8 cellular contexts compared by ENCODE assay signal in genomic region chr9:21560281-21560745, GRCh38.
A peak's percentile ranks its signal among the peaks of the same experiment; 100 is the strongest.
DNase-seq lines count a peak whose midpoint lies in the region; TF ChIP-seq lines count a peak whose summit lies in the region.

No MANE protein-coding gene starts in this region.

- H3K36me3 Mint-ChIP-seq in nephron progenitor cell (ENCODE audit: low read depth) = no peaks in the 10 kb centered on the region

- H3K4me3 Mint-ChIP-seq in nephron progenitor cell = peak overlapping the region; percentile 81

- H3K27ac Mint-ChIP-seq in nephron progenitor cell = no peak overlapping the region

- TF ChIP-seq CTCF in BJ (IDR thresholded peaks at IDR 0.05; ENCODE audit: insufficient read depth, low read depth, low read length) = no peak
- TF ChIP-seq CTCF in nephron progenitor cell (IDR thresholded peaks at IDR 0.05) = no peak
- no peak for TF ChIP-seq CTCF in uterus (IDR thresholded peaks at IDR 0.05)
- TF ChIP-seq CTCF in thyroid gland (IDR thresholded peaks at IDR 0.05) = no peak

- H3K27me3 ChIP-seq in BJ (ENCODE audit: control insufficient read depth, insufficient read depth, low read length) = no peaks in the 10 kb centered on the region
- no peaks in the 10 kb centered on the region for H3K27me3 ChIP-seq in MG63
- peaks cover 12% of the 10 kb centered on the region for H3K27me3 ChIP-seq in effector memory CD4-positive, alpha-beta T cell (replicated peaks; ENCODE audit: control insufficient read depth, insufficient read depth, low read length, poor library complexity, severe bottlenecking)
- H3K27me3 ChIP-seq in uterus = peaks cover 12 to 36% of the 10 kb centered on the region in 2 donors
- H3K27me3 ChIP-seq in thyroid gland = no peaks in the 10 kb centered on the region

- CTCF ChIA-PET in BJ (lab: Yijun Ruan, JAX) = interaction anchor here (0.8 to 3.3 kb wide), 3 partner anchors 12 to 228 kb away, joined by 4 to 14 read pairs (median 7); no protein-coding TSS in a partner anchor

- no peaks in the 10 kb centered on the region for H3K36me3 ChIP-seq in BJ (ENCODE audit: control insufficient read depth, insufficient read depth, low read length)
- peaks cover 33% of the 10 kb centered on the region for H3K36me3 ChIP-seq in MG63
- no peaks in the 10 kb centered on the region for H3K36me3 ChIP-seq in effector memory CD4-positive, alpha-beta T cell (ENCODE audit: control insufficient read depth, insufficient read depth, low read length)
- no peaks in the 10 kb centered on the region for H3K36me3 ChIP-seq in uterus
- H3K36me3 ChIP-seq in thyroid gland = no peaks in the 10 kb centered on the region

- peaks cover 4% of the 10 kb centered on the region for H3K4me1 ChIP-seq in effector memory CD4-positive, alpha-beta T cell (ENCODE audit: control insufficient read depth, insufficient read depth, low read length, poor library complexity, severe bottlenecking)
- H3K4me1 ChIP-seq in uterus = peaks cover 0 to 5% of the 10 kb centered on the region in 2 donors
- peaks cover 0 to 6% of the 10 kb centered on the region in 2 donors for H3K4me1 ChIP-seq in thyroid gland

- no peak overlapping the region for H3K27ac ChIP-seq in effector memory CD4-positive, alpha-beta T cell (ENCODE audit: insufficient read depth, low read length, poor library complexity, severe bottlenecking)
- H3K27ac ChIP-seq in uterus (no peak overlapping the region), thyroid gland (no peak overlapping the region)

- intact Hi-C loops in uterus (cut with DNase I; ENCODE audit: low total_unique reads) = no loop called here
- intact Hi-C loops in thyroid gland (cut with DNase I) = no loop called here

- H3K9me3 ChIP-seq in MG63 (no peaks in the 10 kb centered on the region), uterus (no peaks in the 10 kb centered on the region), thyroid gland (no peaks in the 10 kb centered on the region)
- no peaks in the 10 kb centered on the region for H3K9me3 ChIP-seq in effector memory CD4-positive, alpha-beta T cell (ENCODE audit: control insufficient read depth, low read length)

- 45 to 51% methylated on average over 12 of the region's 12 CpGs for WGBS in thyroid gland, 2 donors

- H3K4me3 ChIP-seq in BJ (ENCODE audit: low read depth, low read length) (peak overlapping the region; percentile 89), MG63 (peak overlapping the region; percentile 67), uterus (peak overlapping the region in 1 of 2 donors; percentile 39), thyroid gland (replicated peaks in 1 of 3) (peak overlapping the region in 1 of 3 donors; percentile 55)
- peak overlapping the region; percentile 75 for H3K4me3 ChIP-seq in effector memory CD4-positive, alpha-beta T cell (ENCODE audit: insufficient read depth, low read depth, low read length, poor library complexity, severe bottlenecking)

- TF ChIP-seq POLR2A in uterus (IDR thresholded peaks at IDR 0.05) = no peak
- TF ChIP-seq POLR2A in thyroid gland (IDR thresholded peaks at IDR 0.05) = no peak

- DNase-seq in BJ (ENCODE audit: low read depth) = no peak
- DNase-seq in MG63 = peak; percentile 46
- DNase-seq in effector memory CD4-positive, alpha-beta T cell = no peak
- no peak for DNase-seq in nephron progenitor cell
- DNase-seq in pons (ENCODE audit: low spot score) = no peak
- DNase-seq in uterus = no peak
- DNase-seq in HUDEP-2 (lab: John Stamatoyannopoulos, UW; ENCODE audit: unreplicated experiment in 76 of 76) = no peak
- no peak for DNase-seq in thyroid gland

- no peaks in the 10 kb centered on the region for H3K9me3 Mint-ChIP-seq in nephron progenitor cell

- H3K27me3 Mint-ChIP-seq in nephron progenitor cell (ENCODE audit: low read depth, poor library complexity) = peaks cover 76% of the 10 kb centered on the region

- POLR2A ChIA-PET in BJ (lab: Charles Lee) = no interaction called here

- peaks cover 9% of the 10 kb centered on the region for H3K4me1 Mint-ChIP-seq in nephron progenitor cell
